Comparison of ENCODE assay signal across 22 cellular contexts in genomic region chr3:35562141-35562540, GRCh38.
"Had no signal": no experiment of that assay in that cellular context is flagged by ENCODE, and none has a peak within 500 bp of the region (broad histone marks: within the 10 kb centered on the region; RNA-seq: fewer than 3 reads in every experiment).

No MANE protein-coding gene starts in this region.

- H3K36me3 ChIP-seq: neutrophil, tibial nerve had no signal

- H3K9me3 ChIP-seq: psoas muscle, testis had no signal

- H3K27ac ChIP-seq: coronary artery, hepatocyte, neutrophil, psoas muscle, skin epidermis, testis, tibial nerve had no signal

- H3K4me2 ChIP-seq: hepatocyte had no signal

- H3K4me3 ChIP-seq: coronary artery, hepatocyte, lung, psoas muscle, skin epidermis, testis, tibial nerve had no signal

- DNase-seq: effector CD8-positive, alpha-beta T cell; foreskin melanocyte; head of caudate nucleus; left colon; left ventricle myocardium superior; mesenchymal stem cell; midbrain; naive thymus-derived CD8-positive, alpha-beta T cell; psoas muscle; retina; stimulated activated CD4-positive, alpha-beta T cell treated with anti-CD3 and anti-CD28 coated beads, Interleukin-2, amount 100 ng/mL, for 24 hours; stimulated activated CD4-positive, alpha-beta T cell treated with anti-CD3 and anti-CD28 coated beads, Interleukin-4, amount 100 ng/mL, for 4 hours; stimulated activated naive B cell treated with anti-CD40 and anti-IgM and Interleukin-4, amounts not matched to agents 10 μg/mL and 1 μg/mL and 100 μg/mL, for 72 hours; stimulated activated naive CD8-positive, alpha-beta T cell treated with anti-CD3 and anti-CD28 coated beads, Interleukin-15, amount 100 ng/mL, for 72 hours; testis had no signal

- H2AFZ ChIP-seq: hepatocyte had no signal

- ATAC-seq: left colon; left ventricle myocardium superior; naive thymus-derived CD8-positive, alpha-beta T cell; psoas muscle; sciatic nerve; stimulated activated naive B cell treated with anti-CD40 and anti-IgM and Interleukin-4, amounts not matched to agents 10 μg/mL and 1 μg/mL and 100 μg/mL, for 72 hours; stimulated activated naive CD8-positive, alpha-beta T cell treated with anti-CD3 and anti-CD28 coated beads, Interleukin-15, amount 100 ng/mL, for 72 hours had no signal

- H3K79me2 ChIP-seq: hepatocyte had no signal

- H3K27me3 ChIP-seq: hepatocyte, neutrophil, testis, tibial nerve had no signal
